ENCODE assay signal across 23 cellular contexts in the genomic region with DNA sequence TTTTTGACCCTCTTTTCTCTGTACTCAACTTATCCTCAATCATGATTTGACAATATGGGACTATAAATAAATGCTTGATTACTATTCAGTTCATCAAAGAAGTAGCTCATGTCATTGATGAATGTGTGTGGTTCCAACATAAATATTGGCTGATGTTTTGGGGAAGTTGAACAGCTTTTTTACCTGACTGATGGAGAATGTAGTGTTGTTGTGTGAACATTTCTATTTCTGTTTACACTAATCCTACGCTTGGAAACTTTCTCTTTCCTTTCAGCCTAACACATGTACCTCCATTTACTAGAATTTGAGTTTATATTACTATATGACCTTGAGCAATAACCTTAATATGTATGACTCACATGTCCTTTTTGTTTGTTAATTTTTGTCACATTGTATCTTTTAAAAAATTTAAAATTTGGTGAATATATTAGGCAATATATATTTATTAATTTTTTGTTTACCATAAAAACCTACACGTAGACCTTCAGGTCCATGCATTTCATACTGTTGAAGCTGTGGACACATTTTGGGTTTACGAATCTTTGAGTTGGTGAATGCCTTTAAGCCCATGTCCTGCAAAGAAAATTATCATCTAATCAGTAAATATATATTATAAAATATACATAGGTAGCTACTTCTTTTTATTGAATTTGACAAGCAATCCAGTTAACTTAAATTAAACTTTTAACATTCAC. TPM values are rescaled to one million over a fixed set of nuclear protein-coding genes. Genes with fewer than 3 reads are reported as not detected.
DNase-seq lines count a peak whose midpoint lies in the region; ATAC-seq, FAIRE-seq and TF ChIP-seq lines count a peak whose summit lies in the region.
"Had no signal": no experiment of that assay in that cellular context is flagged by ENCODE, and none has a peak within 500 bp of the region (broad histone marks: within the 10 kb centered on the region; RNA-seq: fewer than 3 reads in every experiment).

No MANE protein-coding gene starts in this region.

- FAIRE-seq in A549 (lab: Jason Lieb, UNC) = peak; percentile 70
- FAIRE-seq in islet of Langerhans (lab: Jason Lieb, UNC) = peak; percentile 76
- no peak for FAIRE-seq in HepG2 (lab: Jason Lieb, UNC)
- FAIRE-seq: GM12878, GM12892, GM18507, GM19239 had no signal

- peaks cover 11% of the 10 kb centered on the region for H3K79me2 ChIP-seq in HepG2 (ENCODE audit: insufficient read depth, low read length)

- CTCF ChIA-PET in A549 (lab: Yijun Ruan, JAX) = interaction anchor here (1.2 kb wide), 1 partner anchor 10 kb away, joined by 3 read pairs; no protein-coding TSS in a partner anchor
- CTCF ChIA-PET in HepG2 (lab: Yijun Ruan, JAX; ENCODE audit: low intra/inter-chr PET ratio, low total read pairs) = no interaction called here

- BruUV-seq in HepG2 (replicated peaks; lab: Mats Ljungman, UMichigan) = no TSS peak

- TF ChIP-seq EP300 in A549 (IDR thresholded peaks at IDR 0.05) = no peak
- TF ChIP-seq EP300 in HepG2 (IDR thresholded peaks at IDR 0.05; ENCODE audit: low read depth in 2 of 2, low read length in 2 of 2) = no peak
- no peak for TF ChIP-seq EP300 in HepG2 (CRISPR knock-in tag; IDR thresholded peaks at IDR 0.05; ENCODE audit: borderline replicate concordance)

- TF ChIP-seq POLR2A in heart left ventricle (IDR thresholded peaks at IDR 0.05) = no peak
- no peak for TF ChIP-seq POLR2A in A549 (IDR thresholded peaks at IDR 0.05; ENCODE audit: low read length)
- TF ChIP-seq POLR2A in HepG2 (IDR thresholded peaks at IDR 0.05; ENCODE audit: insufficient read depth in 1 of 2, low read depth in 2 of 2, low read length in 2 of 2) = peak; percentile 31 to 40; a peak in 2 of 4 replicates

- POLR2A ChIA-PET in A549 (lab: Yijun Ruan, JAX) = no interaction called here
- POLR2A ChIA-PET in HepG2 (lab: Yijun Ruan, JAX) = interaction anchor here (1.0 kb wide), 1 partner anchor 8 kb away, joined by 3 read pairs; no protein-coding TSS in a partner anchor

- peaks cover 32% of the 10 kb centered on the region for H4K20me1 ChIP-seq in HepG2 (ENCODE audit: insufficient read depth, low read length)
- H4K20me1 ChIP-seq: BLaER1 treated with 17β-estradiol and CSF1 and Interleukin-3, amounts not matched to agents 10 nM and 100 nM had no signal

- H3K27me3 ChIP-seq in heart left ventricle = no peaks in the 10 kb centered on the region
- H3K27me3 ChIP-seq in HepG2 (ENCODE audit: control insufficient read depth in 1 of 2, insufficient read depth in 2 of 2, low read length in 2 of 2) = no peaks in the 10 kb centered on the region
- H3K27me3 ChIP-seq in BE2C = no peaks in the 10 kb centered on the region
- H3K27me3 ChIP-seq: BLaER1 treated with 17β-estradiol and CSF1 and Interleukin-3, amounts not matched to agents 10 nM and 100 nM had no signal

- H3K4me3 ChIP-seq in heart left ventricle = no peak overlapping the region
- no peak overlapping the region for H3K4me3 ChIP-seq in A549
- H3K4me3 ChIP-seq in HepG2 (replicated peaks in 1 of 3; ENCODE audit: insufficient read depth in 1 of 3, low read depth in 2 of 3, low read length in 3 of 3) = no peak overlapping the region
- H3K4me3 ChIP-seq in BE2C (ENCODE audit: low read depth, low read length) = no peak overlapping the region
- H3K4me3 ChIP-seq: BLaER1 treated with 17β-estradiol and CSF1 and Interleukin-3, amounts not matched to agents 10 nM and 100 nM; GM12878 had no signal

- 92 to 98% (median 93%) methylated on average over 3 of the region's 3 CpGs for WGBS in heart left ventricle, 4 donors
- WGBS in A549 (ENCODE audit: missing lambda C conversion rate) = 20% methylated on average over 3 of the region's 3 CpGs
- 96% methylated on average over 3 of the region's 3 CpGs for WGBS in HepG2 (ENCODE audit: low lambda C conversion rate)

- in situ Hi-C loops in HepG2 (cut with HindIII; ENCODE audit: extremely low pct_ligation_motif_present, low pct_unique_long_range_greater_than_20kb) = no loop called here

- H3K36me3 ChIP-seq in heart left ventricle = peaks cover 0 to 98% (median 97%) of the 10 kb centered on the region in 9 donors
- peaks cover 34 to 85% of the 10 kb centered on the region in 2 experiments for H3K36me3 ChIP-seq in HepG2 (replicated peaks in 1 of 2; ENCODE audit: control insufficient read depth in 1 of 2, insufficient read depth in 2 of 2, low read length in 2 of 2)
- no peaks in the 10 kb centered on the region for H3K36me3 ChIP-seq in BE2C

- TF ChIP-seq RAD21 in A549 (conservative IDR thresholded peaks at IDR 0.05 in 1 of 2, IDR thresholded peaks at IDR 0.05 in 1 of 2) (no peak), HepG2 (CRISPR knock-in tag; IDR thresholded peaks at IDR 0.05) (no peak)

- no peak for TF ChIP-seq CTCF in heart left ventricle (IDR thresholded peaks at IDR 0.05)
- TF ChIP-seq CTCF in A549 (IDR thresholded peaks at IDR 0.05) = no peak
- TF ChIP-seq CTCF in HepG2 (CRISPR knock-in tag; IDR thresholded peaks at IDR 0.05) = no peak
- no peak for TF ChIP-seq CTCF in BE2C (IDR thresholded peaks at IDR 0.05; ENCODE audit: low read depth, low read length)

- H3K9ac ChIP-seq in HepG2 (ENCODE audit: insufficient read depth, low read depth, low read length) = no peak overlapping the region
- H3K9ac ChIP-seq: BLaER1 treated with 17β-estradiol and CSF1 and Interleukin-3, amounts not matched to agents 10 nM and 100 nM had no signal

- intact Hi-C loops in heart left ventricle (cut with DNase I) = no loop called here
- intact Hi-C loops in Right ventricle myocardium superior (cut with DNase I) = no loop called here
- intact Hi-C loops in HepG2 (cut with micrococcal nuclease; ENCODE audit: unreplicated experiment) = no loop called here

- H3K4me1 ChIP-seq in heart left ventricle = peaks cover 0 to 27% (median 10%) of the 10 kb centered on the region in 12 donors
- no peaks in the 10 kb centered on the region for H3K4me1 ChIP-seq in A549
- H3K4me1 ChIP-seq in HepG2 (ENCODE audit: insufficient read depth, low read length) = 0 out of 2 replicates have a peak, but pooled peaks cover 25% of the 10 kb centered on the region
- H3K4me1 ChIP-seq in BE2C = no peaks in the 10 kb centered on the region
- H3K4me1 ChIP-seq: Caco-2 had no signal

- H3K9me3 ChIP-seq in heart left ventricle = no peaks in the 10 kb centered on the region
- H3K9me3 ChIP-seq in A549 = no peaks in the 10 kb centered on the region
- H3K9me3 ChIP-seq in HepG2 (ENCODE audit: low read length) = no peaks in the 10 kb centered on the region
- H3K9me3 ChIP-seq in BE2C = no peaks in the 10 kb centered on the region
- H3K9me3 ChIP-seq: BLaER1 treated with 17β-estradiol and CSF1 and Interleukin-3, amounts not matched to agents 10 nM and 100 nM; Caco-2 had no signal

- H3K4me2 ChIP-seq in A549 (no peak overlapping the region), HepG2 (ENCODE audit: low read depth, low read length) (no peak overlapping the region)
- H3K4me2 ChIP-seq: BLaER1 treated with 17β-estradiol and CSF1 and Interleukin-3, amounts not matched to agents 10 nM and 100 nM had no signal

- H2AFZ ChIP-seq in HepG2 (ENCODE audit: low read length) = no peak overlapping the region

- DNase-seq in heart left ventricle (no peak), Right ventricle myocardium superior (no peak), A549 (ENCODE audit: low read depth in 1 of 2, low spot score in 1 of 2) (no peak), HepG2 (ENCODE audit: low spot score) (no peak), cortex of kidney (lab: John Stamatoyannopoulos, UW) (no peak), BE2C (no peak)
- DNase-seq: ACHN; Caco-2; Calu3; CD4-positive, alpha-beta T cell; CD8-positive, alpha-beta T cell; DMS79 treated with DMSO at 0.1 percent for 48 hours; GDM1 had no signal

- ATAC-seq in heart left ventricle = no peak
- ATAC-seq in Right ventricle myocardium superior (ENCODE audit: poor library complexity) = no peak
- no peak for ATAC-seq in A549
- ATAC-seq in HepG2 = no peak
- ATAC-seq in GM18858 (IDR thresholded peaks at IDR 0.05; ENCODE audit: unreplicated experiment) = no peak
- ATAC-seq: CD8-positive, alpha-beta T cell; GM12878 had no signal

- H3K27ac ChIP-seq in heart left ventricle (peak overlapping the region in 8 of 12 donors; percentile 12 to 73 (median 62)), A549 (no peak overlapping the region), HepG2 (ENCODE audit: extremely low read length, insufficient read depth, low read length) (no peak overlapping the region)
- H3K27ac ChIP-seq: 22Rv1; BLaER1 treated with 17β-estradiol and CSF1 and Interleukin-3, amounts not matched to agents 10 nM and 100 nM; C4-2B had no signal

RNA-seq across cellular contexts. Expression of gene A2M, which starts 21.1 kb away (rescaled TPM):
- 1,000 to 10,000 TPM in 1 of 9 donors, 100 to 1,000 TPM in 8; 292 to 1,706 (median 520) TPM for total RNA-seq in heart left ventricle
- polyA plus RNA-seq in heart left ventricle = 100 to 1,000 TPM; 133 to 183 TPM
- 478 TPM for total RNA-seq in Right ventricle myocardium superior
- polyA plus RNA-seq in A549 (2011; rRNA removed) = 0.01 TPM in 1 of 2 replicates, not detected in the other
- not detected in 2 replicates for polyA plus RNA-seq in A549 (2012; cell fraction: cytosol; rRNA removed)
- not detected in 2 replicates for polyA plus RNA-seq in A549 (2012; cell fraction: nucleus; rRNA removed)
- polyA plus RNA-seq in A549 (2017; fragmentation: RNase III; extraction: RNeasy Plus Mini Kit Qiagen cat#74134 plus additional on column Dnase treatment) = not detected in 3 replicates
- 0.08 TPM in 1 of 2 replicates, not detected in the other for polyA minus RNA-seq in A549 (2011; rRNA and poly(A)+ RNA removed)
- 1,675 and 2,807 TPM in 2 replicates for total RNA-seq in HepG2 (2016; rRNA removed; fragmentation: Illumina TruSeq; extraction: Trizol)
- 234 and 270 TPM in 2 replicates for total RNA-seq in HepG2 (2016; cell fraction: cytosol; rRNA removed; fragmentation: Illumina TruSeq; extraction: Trizol; ENCODE audit: low read depth)
- 1,476 and 2,691 TPM in 2 replicates for total RNA-seq in HepG2 (2016; cell fraction: insoluble cytoplasmic fraction; rRNA removed; fragmentation: Illumina TruSeq; extraction: Trizol)
- total RNA-seq in HepG2 (2016; cell fraction: membrane; rRNA removed; fragmentation: Illumina TruSeq; extraction: Trizol) = 813 and 957 TPM in 2 replicates
- 2,507 and 2,973 TPM in 2 replicates for total RNA-seq in HepG2 (2016; cell fraction: nucleus; rRNA removed; fragmentation: Illumina TruSeq; extraction: Trizol)
- 6,551 and 8,760 TPM in 2 replicates for polyA plus RNA-seq in HepG2 (2011; rRNA removed)
- polyA plus RNA-seq in HepG2 (2011; cell fraction: cytosol; rRNA removed) = 4,485 and 9,624 TPM in 2 replicates
- polyA plus RNA-seq in HepG2 (2011; cell fraction: nucleus; rRNA removed) = 2,489 and 3,325 TPM in 2 replicates
- polyA plus RNA-seq in HepG2 (2012) = 4,336 and 6,335 TPM in 2 replicates
- polyA plus RNA-seq in HepG2 (2016; cell fraction: cytosol; fragmentation: Illumina TruSeq; extraction: Trizol; ENCODE audit: low read depth) = 214 and 262 TPM in 2 replicates
- 1,149 and 1,250 TPM in 2 replicates for polyA plus RNA-seq in HepG2 (2016; cell fraction: insoluble cytoplasmic fraction; fragmentation: Illumina TruSeq; extraction: Trizol; ENCODE audit: low read depth)
- polyA plus RNA-seq in HepG2 (2016; cell fraction: membrane; fragmentation: Illumina TruSeq; extraction: Trizol; ENCODE audit: low read depth) = 465 and 618 TPM in 2 replicates
- polyA plus RNA-seq in HepG2 (2016; cell fraction: nucleus; fragmentation: Illumina TruSeq; extraction: Trizol; ENCODE audit: insufficient read depth, low read depth) = 2,564 and 2,683 TPM in 2 replicates
- polyA minus RNA-seq in HepG2 (2011; rRNA and poly(A)+ RNA removed; ENCODE audit: low replicate concordance) = 3.9 and 4,519 TPM in 2 replicates
- 3,071 and 7,219 TPM in 2 replicates for polyA minus RNA-seq in HepG2 (2011; cell fraction: cytosol; rRNA and poly(A)+ RNA removed)
- 2,321 and 4,395 TPM in 2 replicates for polyA minus RNA-seq in HepG2 (2011; cell fraction: nucleus; rRNA and poly(A)+ RNA removed)
- 2.1 TPM for polyA plus RNA-seq in BE2C (2012; ENCODE audit: insufficient read depth, insufficient read length, low read depth)
- total RNA-seq: A172; Calu3; CD4-positive, alpha-beta T cell; CD8-positive, alpha-beta T cell had no signal

Comparison
In these comparisons a context has a peak if more than half of its experiments do, and no peak if none do; other contexts are left out.
1. H3K27ac ChIP-seq: peak in heart left ventricle (8 of 12); none in A549 (0 of 2) and HepG2 (single experiment).
2. POLR2A ChIP-seq: peak in HepG2 (2 of 2); none in heart left ventricle (0 of 2) and A549 (single experiment).